ENCODE assay signal across 1 cellular context in the genomic region with DNA sequence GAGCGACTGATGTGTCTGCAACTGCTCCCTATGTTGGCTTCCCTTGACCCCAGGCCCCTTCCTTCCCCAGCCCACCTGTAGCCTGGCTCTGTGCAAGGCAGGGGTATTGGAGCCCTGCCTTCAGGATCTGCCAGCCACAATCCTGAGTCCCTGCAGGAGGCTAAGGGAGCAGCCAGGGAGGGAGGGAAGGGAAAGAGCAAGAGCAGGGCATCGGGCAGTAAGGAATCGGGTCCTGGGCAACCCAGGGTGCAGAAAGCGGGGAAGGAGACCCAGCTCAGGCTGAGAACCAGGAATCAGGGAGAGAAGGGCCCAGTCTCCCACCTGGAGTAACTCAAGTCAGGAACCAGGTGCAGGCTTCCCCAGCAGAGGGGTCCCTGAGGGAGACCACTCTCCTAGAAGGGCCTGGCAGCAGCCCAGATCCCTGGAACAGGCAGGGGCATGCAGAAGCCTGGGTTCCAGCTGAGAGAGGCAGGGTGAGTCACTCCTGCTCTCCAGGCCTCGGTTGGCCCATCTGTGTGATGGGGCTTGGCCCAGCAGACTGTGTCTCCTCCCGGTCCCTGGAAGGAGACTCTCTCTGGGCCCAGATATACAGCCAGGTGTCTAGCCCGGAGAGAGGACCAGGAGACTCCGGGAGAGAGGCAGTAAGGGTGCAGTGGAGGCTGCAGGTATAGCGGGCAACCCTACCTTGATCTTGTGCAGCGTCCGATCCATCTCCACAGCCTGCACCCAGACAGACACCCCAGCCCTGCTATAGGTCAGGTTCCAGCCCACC.
TF ChIP-seq lines count a peak whose summit lies in the region.

No MANE protein-coding gene starts in this region.

TF ChIP-seq in HCT116, 20 proteins besides CTCF, POLR2A, EP300 and RAD21 (continued from another document):
- TF ChIP-seq, protein P1, sequence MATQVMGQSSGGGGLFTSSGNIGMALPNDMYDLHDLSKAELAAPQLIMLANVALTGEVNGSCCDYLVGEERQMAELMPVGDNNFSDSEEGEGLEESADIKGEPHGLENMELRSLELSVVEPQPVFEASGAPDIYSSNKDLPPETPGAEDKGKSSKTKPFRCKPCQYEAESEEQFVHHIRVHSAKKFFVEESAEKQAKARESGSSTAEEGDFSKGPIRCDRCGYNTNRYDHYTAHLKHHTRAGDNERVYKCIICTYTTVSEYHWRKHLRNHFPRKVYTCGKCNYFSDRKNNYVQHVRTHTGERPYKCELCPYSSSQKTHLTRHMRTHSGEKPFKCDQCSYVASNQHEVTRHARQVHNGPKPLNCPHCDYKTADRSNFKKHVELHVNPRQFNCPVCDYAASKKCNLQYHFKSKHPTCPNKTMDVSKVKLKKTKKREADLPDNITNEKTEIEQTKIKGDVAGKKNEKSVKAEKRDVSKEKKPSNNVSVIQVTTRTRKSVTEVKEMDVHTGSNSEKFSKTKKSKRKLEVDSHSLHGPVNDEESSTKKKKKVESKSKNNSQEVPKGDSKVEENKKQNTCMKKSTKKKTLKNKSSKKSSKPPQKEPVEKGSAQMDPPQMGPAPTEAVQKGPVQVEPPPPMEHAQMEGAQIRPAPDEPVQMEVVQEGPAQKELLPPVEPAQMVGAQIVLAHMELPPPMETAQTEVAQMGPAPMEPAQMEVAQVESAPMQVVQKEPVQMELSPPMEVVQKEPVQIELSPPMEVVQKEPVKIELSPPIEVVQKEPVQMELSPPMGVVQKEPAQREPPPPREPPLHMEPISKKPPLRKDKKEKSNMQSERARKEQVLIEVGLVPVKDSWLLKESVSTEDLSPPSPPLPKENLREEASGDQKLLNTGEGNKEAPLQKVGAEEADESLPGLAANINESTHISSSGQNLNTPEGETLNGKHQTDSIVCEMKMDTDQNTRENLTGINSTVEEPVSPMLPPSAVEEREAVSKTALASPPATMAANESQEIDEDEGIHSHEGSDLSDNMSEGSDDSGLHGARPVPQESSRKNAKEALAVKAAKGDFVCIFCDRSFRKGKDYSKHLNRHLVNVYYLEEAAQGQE (IDR thresholded peaks at IDR 0.05; ENCODE audit: low read depth) = no peak
- TF ChIP-seq YY1 (IDR thresholded peaks at IDR 0.05; ENCODE audit: extremely low read depth, insufficient replicate concordance, low read depth, low read length) (no peak), ZFX (IDR thresholded peaks at IDR 0.05) (no peak), JUND (IDR thresholded peaks at IDR 0.05) (no peak), ELF1 (IDR thresholded peaks at IDR 0.05; ENCODE audit: borderline replicate concordance, low read depth) (no peak), EZH2 (IDR thresholded peaks at IDR 0.05) (no peak)
- TF ChIP-seq, protein P2, sequence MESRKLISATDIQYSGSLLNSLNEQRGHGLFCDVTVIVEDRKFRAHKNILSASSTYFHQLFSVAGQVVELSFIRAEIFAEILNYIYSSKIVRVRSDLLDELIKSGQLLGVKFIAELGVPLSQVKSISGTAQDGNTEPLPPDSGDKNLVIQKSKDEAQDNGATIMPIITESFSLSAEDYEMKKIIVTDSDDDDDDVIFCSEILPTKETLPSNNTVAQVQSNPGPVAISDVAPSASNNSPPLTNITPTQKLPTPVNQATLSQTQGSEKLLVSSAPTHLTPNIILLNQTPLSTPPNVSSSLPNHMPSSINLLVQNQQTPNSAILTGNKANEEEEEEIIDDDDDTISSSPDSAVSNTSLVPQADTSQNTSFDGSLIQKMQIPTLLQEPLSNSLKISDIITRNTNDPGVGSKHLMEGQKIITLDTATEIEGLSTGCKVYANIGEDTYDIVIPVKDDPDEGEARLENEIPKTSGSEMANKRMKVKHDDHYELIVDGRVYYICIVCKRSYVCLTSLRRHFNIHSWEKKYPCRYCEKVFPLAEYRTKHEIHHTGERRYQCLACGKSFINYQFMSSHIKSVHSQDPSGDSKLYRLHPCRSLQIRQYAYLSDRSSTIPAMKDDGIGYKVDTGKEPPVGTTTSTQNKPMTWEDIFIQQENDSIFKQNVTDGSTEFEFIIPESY (IDR thresholded peaks at IDR 0.05; ENCODE audit: extremely low read depth, insufficient replicate concordance, low read length) = no peak
TF ChIP-seq in HCT116: peak in this region for 0.
